11 cellular contexts compared by ENCODE assay signal in the genomic region with DNA sequence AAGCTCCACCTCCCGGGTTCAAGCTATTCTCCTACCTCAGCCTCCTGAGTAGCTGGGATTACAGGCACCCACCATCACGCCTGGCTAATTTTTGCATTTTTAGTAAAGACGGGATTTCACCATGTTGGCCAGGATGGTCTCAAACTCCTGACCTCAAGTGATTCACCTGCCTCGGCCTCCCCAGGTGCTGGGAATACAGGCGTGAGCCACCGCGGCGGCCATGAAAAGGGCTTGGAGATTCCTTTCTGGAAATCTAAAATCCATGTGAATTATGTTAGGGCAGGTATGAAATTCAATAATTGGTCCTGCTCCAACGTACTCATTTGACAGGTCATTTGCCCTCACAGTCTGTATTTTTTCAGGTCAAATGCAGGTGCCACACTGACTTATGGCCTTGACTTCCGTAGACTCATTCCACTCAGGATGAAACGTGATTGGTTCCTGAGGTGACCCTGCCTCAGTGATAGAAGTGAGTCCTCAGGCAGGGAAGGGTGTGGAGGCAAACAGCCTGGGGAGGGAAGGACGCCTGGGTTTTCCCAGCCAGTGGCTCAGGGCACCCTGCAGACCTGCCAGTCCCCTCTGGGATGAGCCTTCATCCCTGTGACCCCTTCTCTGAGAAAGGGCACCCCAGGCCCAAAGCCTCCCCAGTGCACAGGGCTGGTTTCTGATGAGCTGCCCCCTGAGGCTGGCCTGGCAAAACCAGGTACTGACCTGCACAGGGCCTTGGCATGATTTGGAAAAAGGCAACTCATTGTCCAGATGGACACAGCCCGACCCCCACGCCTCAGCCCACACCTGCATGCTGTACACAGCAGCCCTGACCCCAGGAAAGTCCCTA. TPM values are rescaled to one million over a fixed set of nuclear protein-coding genes. Genes with fewer than 3 reads are reported as not detected.
DNase-seq lines count a peak whose midpoint lies in the region; TF ChIP-seq lines count a peak whose summit lies in the region.
"Had no signal": no experiment of that assay in that cellular context is flagged by ENCODE, and none has a peak within 500 bp of the region (broad histone marks: within the 10 kb centered on the region; RNA-seq: fewer than 3 reads in every experiment).

No MANE protein-coding gene starts in this region.

- no peak for DNase-seq in SJCRH30
- DNase-seq in fibroblast of lung (ENCODE audit: low read depth in 2 of 2) = no peak
- DNase-seq in prostate gland (ENCODE audit: low spot score) = no peak
- DNase-seq in NCI-H526 (lab: John Stamatoyannopoulos, UW) = no peak
- DNase-seq in NCI-H510A (lab: John Stamatoyannopoulos, UW) = no peak
- DNase-seq in NCI-H69 (lab: John Stamatoyannopoulos, UW) = no peak
- DNase-seq in NCI-H2227 (lab: John Stamatoyannopoulos, UW; ENCODE audit: unreplicated experiment) = no peak
- DNase-seq: activated B cell treated with CpG ODN at 0.5 μM for 24 hours; MM.1S; NK-92 treated with Interleukin-12 subunit alpha and Interleukin-12 subunit beta, amount 100 ng/mL, for 24 hours had no signal

- no peak for TF ChIP-seq CTCF in fibroblast of lung (conservative IDR thresholded peaks at IDR 0.05 in 1 of 2, IDR thresholded peaks at IDR 0.05 in 1 of 2; ENCODE audit: low read depth in 1 of 2, low read length in 2 of 2)
- no peak for TF ChIP-seq CTCF in prostate gland (IDR thresholded peaks at IDR 0.05)

- no peaks in the 10 kb centered on the region for H3K27me3 ChIP-seq in ACC112 (ENCODE audit: insufficient read depth, low read length)
- peaks cover 6% of the 10 kb centered on the region for H3K27me3 ChIP-seq in SJCRH30
- H3K27me3 ChIP-seq in fibroblast of lung (ENCODE audit: control insufficient read depth, insufficient read depth, low read length) = no peaks in the 10 kb centered on the region
- no peaks in the 10 kb centered on the region for H3K27me3 ChIP-seq in prostate gland (replicated peaks; ENCODE audit: insufficient read depth)

- H3K9ac ChIP-seq in fibroblast of lung (ENCODE audit: insufficient read depth, low read length) = no peak overlapping the region

- peak overlapping the region; percentile 69 for H2AFZ ChIP-seq in ACC112 (ENCODE audit: low read length, unreplicated experiment)
- peak overlapping the region; percentile 4 for H2AFZ ChIP-seq in fibroblast of lung (ENCODE audit: low read length)

- no peaks in the 10 kb centered on the region for H3K9me3 ChIP-seq in SJCRH30 (replicated peaks)
- H3K9me3 ChIP-seq in fibroblast of lung (ENCODE audit: control insufficient read depth, insufficient read depth, low read depth, low read length) = no peaks in the 10 kb centered on the region
- no peaks in the 10 kb centered on the region for H3K9me3 ChIP-seq in prostate gland

- intact Hi-C loops in prostate gland (cut with DNase I) = loop anchor here (2.0 to 5.0 kb wide), 2 partner anchors 46 to 62 kb away; no protein-coding TSS in a partner anchor

- H3K27ac ChIP-seq in ACC112 (ENCODE audit: low read depth, low read length) (peak overlapping the region; percentile 85), SJCRH30 (no peak overlapping the region; the same call in 1 of the 2 replicates), fibroblast of lung (ENCODE audit: insufficient read depth, low read length) (no peak overlapping the region), prostate gland (peak overlapping the region; percentile 94 to 95)

- no peak overlapping the region for H3K4me2 ChIP-seq in fibroblast of lung (ENCODE audit: extremely low read depth, insufficient read depth, low read length)

- H3K36me3 ChIP-seq in ACC112 (ENCODE audit: insufficient read depth, low read length) (no peaks in the 10 kb centered on the region), SJCRH30 (no peaks in the 10 kb centered on the region), fibroblast of lung (ENCODE audit: control insufficient read depth, insufficient read depth, low read length) (no peaks in the 10 kb centered on the region), prostate gland (no peaks in the 10 kb centered on the region)

- 82% methylated on average over 14 of the region's 14 CpGs for WGBS in prostate gland

- H3K79me2 ChIP-seq in ACC112 (ENCODE audit: control insufficient read depth, insufficient read depth, low read length, unreplicated experiment) (no peaks in the 10 kb centered on the region), fibroblast of lung (ENCODE audit: control insufficient read depth, insufficient read depth, low read length) (no peaks in the 10 kb centered on the region)

- H3K4me3 ChIP-seq in ACC112 (ENCODE audit: low read depth, low read length) = 0 out of 2 replicates have a peak overlapping the region, but pooled peaks have one; percentile 56
- peak overlapping the region; percentile 60; the same call in 1 of the 2 replicates for H3K4me3 ChIP-seq in SJCRH30
- no peak overlapping the region for H3K4me3 ChIP-seq in fibroblast of lung (replicated peaks in 1 of 4; ENCODE audit: control extremely low read depth in 1 of 4, insufficient read depth in 1 of 4, low read depth in 3 of 4, low read length in 4 of 4)
- H3K4me3 ChIP-seq in prostate gland = no peak overlapping the region

- no peak for TF ChIP-seq POLR2A in prostate gland (IDR thresholded peaks at IDR 0.05)

- H3K4me1 ChIP-seq in ACC112 (ENCODE audit: control insufficient read depth, insufficient read depth, low read length, unreplicated experiment) = peaks cover 41% of the 10 kb centered on the region
- no peaks in the 10 kb centered on the region for H3K4me1 ChIP-seq in SJCRH30
- peaks cover 26% of the 10 kb centered on the region for H3K4me1 ChIP-seq in fibroblast of lung (ENCODE audit: control insufficient read depth, extremely low read depth, insufficient read depth, low read length)
- peaks cover 17% of the 10 kb centered on the region for H3K4me1 ChIP-seq in prostate gland (replicated peaks)

- no peaks in the 10 kb centered on the region for H4K20me1 ChIP-seq in fibroblast of lung (ENCODE audit: control insufficient read depth, extremely low read depth, insufficient read depth, low read length)

RNA-seq across cellular contexts. Expression of a gene that starts 48.7 kb away (rescaled TPM):
- total RNA-seq in SJCRH30 (2014; rRNA removed; shearing (Covaris generic)) = 211 and 212 TPM in 2 replicates
- total RNA-seq in fibroblast of lung (190 and 254 TPM in 2 replicates), prostate gland (100 to 1,000 TPM in 1 of 2 donors, 10 to 100 TPM in 1; 84.1 to 181 TPM)
- polyA plus RNA-seq in fibroblast of lung = 225 and 253 TPM in 2 replicates
- 191 and 218 TPM in 2 replicates for polyA plus RNA-seq in fibroblast of lung (2012)
- polyA minus RNA-seq in fibroblast of lung (ENCODE audit: low replicate concordance) = 31.7 and 41.0 TPM in 2 replicates

Comparison
In these comparisons a context has a peak if more than half of its experiments do, and no peak if none do; other contexts are left out.
1. H3K27ac ChIP-seq: peak in ACC112 (single experiment) and prostate gland (2 of 2); none in SJCRH30 (single experiment) and fibroblast of lung (single experiment).
2. H3K4me3 ChIP-seq: peak in ACC112 (single experiment) and SJCRH30 (single experiment); none in fibroblast of lung (0 of 4) and prostate gland (0 of 2).